ENCODE assay signal across 15 cellular contexts in genomic region chr3:189790658-189791057, GRCh38.
DNase-seq lines count a peak whose midpoint lies in the region; ATAC-seq and TF ChIP-seq lines count a peak whose summit lies in the region.
"Had no signal": no experiment of that assay in that cellular context is flagged by ENCODE, and none has a peak within 500 bp of the region (broad histone marks: within the 10 kb centered on the region; RNA-seq: fewer than 3 reads in every experiment).

No MANE protein-coding gene starts in this region.

- H3K27me3 Mint-ChIP-seq in activated naive CD4-positive, alpha-beta T cell treated with anti-CD3 and anti-CD28 coated beads for 36 hours (ENCODE audit: low read depth) = no peaks in the 10 kb centered on the region

- POLR2A ChIA-PET in RWPE1 (lab: Yijun Ruan, JAX; ENCODE audit: low non-redundant PET) = no interaction called here

- H3K9me3 Mint-ChIP-seq in activated naive CD4-positive, alpha-beta T cell treated with anti-CD3 and anti-CD28 coated beads for 36 hours = no peaks in the 10 kb centered on the region

- ATAC-seq in left colon (peak; percentile 66), GM21528 (IDR thresholded peaks at IDR 0.05; ENCODE audit: low FRiP score, unreplicated experiment) (no peak), GM18907 (IDR thresholded peaks at IDR 0.05; ENCODE audit: unreplicated experiment) (no peak)
- ATAC-seq: left cardiac atrium had no signal

- no peaks in the 10 kb centered on the region for H3K36me3 Mint-ChIP-seq in activated naive CD4-positive, alpha-beta T cell treated with anti-CD3 and anti-CD28 coated beads for 36 hours (ENCODE audit: low read depth)

- peak; percentile 7 for DNase-seq in activated naive CD4-positive, alpha-beta T cell treated with anti-CD3 and anti-CD28 coated beads for 36 hours
- DNase-seq in activated naive CD4-positive, alpha-beta T cell treated with anti-CD3 and anti-CD28 coated beads, Interleukin-2, amount 50 U/mL, for 16 hours = no peak
- DNase-seq in RWPE1 (ENCODE audit: low spot score) (no peak), left colon (no peak), NCI-H1092 (lab: John Stamatoyannopoulos, UW) (no peak), Kasumi-1 (lab: John Stamatoyannopoulos, UW) (no peak)
- DNase-seq: activated CD4-positive, alpha-beta T cell treated with anti-CD3 and anti-CD28 coated beads, Interleukin-2, amount 50 U/mL, for 1 hour; effector CD4-positive, alpha-beta T cell; glutamatergic neuron; left cardiac atrium; Peyer's patch; testis had no signal

- TF ChIP-seq CTCF in RWPE1 (conservative IDR thresholded peaks at IDR 0.05; ENCODE audit: low read depth) = peak; percentile 29; the same call in 1 of the 2 replicates

- CTCF ChIA-PET in activated naive CD4-positive, alpha-beta T cell treated with anti-CD3 and anti-CD28 coated beads for 36 hours (lab: Charles Lee) = interaction anchor here (0.6 kb wide), 1 partner anchor 16 kb away, joined by 4 read pairs; no protein-coding TSS in a partner anchor
- CTCF ChIA-PET in RWPE1 (lab: Yijun Ruan, JAX) = interaction anchor here (0.6 to 1.1 kb wide), 5 partner anchors 9 to 524 kb away, joined by 3 to 8 read pairs (median 5); no protein-coding TSS in a partner anchor

- no peak overlapping the region for H3K27ac Mint-ChIP-seq in activated naive CD4-positive, alpha-beta T cell treated with anti-CD3 and anti-CD28 coated beads for 36 hours

- H3K4me3 Mint-ChIP-seq in activated naive CD4-positive, alpha-beta T cell treated with anti-CD3 and anti-CD28 coated beads for 36 hours = no peak overlapping the region

- no peak overlapping the region for H3K27ac ChIP-seq in RWPE1
- H3K27ac ChIP-seq: KMS-11, Peyer's patch, testis had no signal

- H3K4me1 Mint-ChIP-seq in activated naive CD4-positive, alpha-beta T cell treated with anti-CD3 and anti-CD28 coated beads for 36 hours (ENCODE audit: low read depth) = peaks cover 21% of the 10 kb centered on the region

- intact Hi-C loops in activated naive CD4-positive, alpha-beta T cell treated with anti-CD3 and anti-CD28 coated beads for 36 hours (cut with micrococcal nuclease) = no loop called here
- intact Hi-C loops in left colon (cut with DNase I, micrococcal nuclease) = no loop called here
